ENCODE assay signal across 8 cellular contexts in the genomic region with DNA sequence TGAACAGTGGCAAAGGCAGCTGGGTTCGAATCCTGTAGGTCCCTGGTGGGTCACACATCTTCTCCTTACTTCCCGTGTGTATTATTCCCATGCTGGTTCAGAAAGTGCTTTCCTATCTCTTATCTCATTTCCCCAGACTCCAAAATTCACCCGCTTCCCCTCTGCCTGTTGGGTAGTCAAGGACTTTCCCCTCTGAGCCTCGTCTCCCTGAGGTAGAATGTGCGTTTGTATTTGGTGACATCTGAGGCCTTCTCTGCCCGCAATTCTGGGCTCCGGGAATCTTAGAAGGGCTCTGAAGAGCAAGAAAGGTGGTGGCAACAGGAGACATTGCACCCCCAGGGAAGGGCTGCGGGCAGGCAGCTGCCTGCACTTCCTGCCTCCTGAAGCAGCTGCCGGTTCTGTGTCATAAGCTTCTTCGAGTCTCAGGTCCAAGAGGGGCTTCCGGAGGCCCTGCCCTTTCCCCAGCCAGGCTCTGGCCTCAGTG. TPM values are rescaled to one million over a fixed set of nuclear protein-coding genes. Genes with fewer than 3 reads are reported as not detected.
DNase-seq lines count a peak whose midpoint lies in the region; ATAC-seq and TF ChIP-seq lines count a peak whose summit lies in the region.

No MANE protein-coding gene starts in this region.

- TF ChIP-seq CTCF in OCI-LY3 (IDR thresholded peaks at IDR 0.05; ENCODE audit: low read depth, low read length) (no peak), coronary artery (IDR thresholded peaks at IDR 0.05) (no peak), psoas muscle (IDR thresholded peaks at IDR 0.05) (no peak), WERI-Rb-1 (IDR thresholded peaks at IDR 0.05; ENCODE audit: low read depth, low read length) (no peak)

- H3K9ac ChIP-seq in OCI-LY3 (ENCODE audit: low read length), result peak overlapping the region; percentile 81

- DNase-seq in GDM1 (lab: John Stamatoyannopoulos, UW) (peak; percentile 34), coronary artery (ENCODE audit: low spot score) (peak; percentile 65), psoas muscle (no peak), WERI-Rb-1 (no peak), GM19240 (ENCODE audit: insufficient read length, low spot score) (no peak), COLO668 (lab: John Stamatoyannopoulos, UW; ENCODE audit: unreplicated experiment) (no peak), D341Med (ENCODE audit: low spot score) (no peak)

- no peaks in the 10 kb centered on the region for H3K27me3 ChIP-seq in OCI-LY3 (ENCODE audit: low read depth, low read length)
- H3K27me3 ChIP-seq in psoas muscle (ENCODE audit: insufficient read depth in 3 of 3, low read length in 2 of 3), result peaks cover 0 to 8% (median 0%) of the 10 kb centered on the region in 3 donors
- H3K27me3 ChIP-seq in WERI-Rb-1 (ENCODE audit: insufficient read depth, low read depth, severe bottlenecking), result no peaks in the 10 kb centered on the region

- ATAC-seq in psoas muscle, result no peak

- H3K27ac ChIP-seq in OCI-LY3 (ENCODE audit: low read length) (peak overlapping the region; percentile 66), coronary artery (peak overlapping the region; percentile 87 to 90), psoas muscle (peak overlapping the region; percentile 36), WERI-Rb-1 (no peak overlapping the region)

- peak overlapping the region; percentile 78 for H3K4me3 ChIP-seq in OCI-LY3 (ENCODE audit: low read length)
- no peak overlapping the region for H3K4me3 ChIP-seq in coronary artery
- H3K4me3 ChIP-seq in psoas muscle, result no peak overlapping the region
- no peak overlapping the region for H3K4me3 ChIP-seq in WERI-Rb-1 (ENCODE audit: low read depth, low read length)

- WGBS in psoas muscle, 3 donors, result 50 to 66% (median 55%) methylated on average over 11 of the region's 11 CpGs

- peaks cover 60% of the 10 kb centered on the region for H3K4me1 ChIP-seq in OCI-LY3 (ENCODE audit: low read length)
- no peaks in the 10 kb centered on the region for H3K4me1 ChIP-seq in psoas muscle

- H3K36me3 ChIP-seq in OCI-LY3 (replicated peaks; ENCODE audit: low read depth, low read length) (peaks cover 81% of the 10 kb centered on the region), psoas muscle (ENCODE audit: insufficient read depth in 1 of 2, low read depth in 1 of 2) (peaks cover 0 to 15% of the 10 kb centered on the region in 2 donors), WERI-Rb-1 (no peaks in the 10 kb centered on the region)

- H2AFZ ChIP-seq in OCI-LY3 (ENCODE audit: low read depth, low read length), result no peak overlapping the region

- H3K9me3 ChIP-seq in OCI-LY3 (ENCODE audit: insufficient read depth, low read length), result no peaks in the 10 kb centered on the region
- no peaks in the 10 kb centered on the region for H3K9me3 ChIP-seq in psoas muscle
- no peaks in the 10 kb centered on the region for H3K9me3 ChIP-seq in WERI-Rb-1 (ENCODE audit: severe bottlenecking)

- H3K79me2 ChIP-seq in OCI-LY3 (ENCODE audit: low read length), result peaks cover 43% of the 10 kb centered on the region

- peaks cover 14% of the 10 kb centered on the region; the same call in 1 of the 2 replicates for H4K20me1 ChIP-seq in OCI-LY3 (ENCODE audit: insufficient read depth, low read length)

- intact Hi-C loops in psoas muscle (cut with DNase I), result loop anchor here in 1 of 2 donors (5.0 kb wide), 1 partner anchor 67 kb away; no protein-coding TSS in a partner anchor

- peak overlapping the region; percentile 92 for H3K4me2 ChIP-seq in OCI-LY3 (ENCODE audit: low read length)

RNA-seq across cellular contexts. Expression of gene LRRC32, which starts 5.9 kb away (rescaled TPM):
- 10 to 100 TPM; 14.7 to 32.9 (median 21.4) TPM for total RNA-seq in psoas muscle
- polyA plus RNA-seq in psoas muscle, result 10 to 100 TPM; 16.2 to 27.9 (median 16.7) TPM

Comparison
In these comparisons a context has a peak if more than half of its experiments do, and no peak if none do; other contexts are left out.
1. DNase-seq: peak in GDM1 (single experiment) and coronary artery (single experiment); none in psoas muscle (0 of 2), WERI-Rb-1 (single experiment), GM19240 (single experiment), COLO668 (single experiment) and D341Med (single experiment).